Comparison of ENCODE assay signal across 35 cellular contexts in the genomic region with DNA sequence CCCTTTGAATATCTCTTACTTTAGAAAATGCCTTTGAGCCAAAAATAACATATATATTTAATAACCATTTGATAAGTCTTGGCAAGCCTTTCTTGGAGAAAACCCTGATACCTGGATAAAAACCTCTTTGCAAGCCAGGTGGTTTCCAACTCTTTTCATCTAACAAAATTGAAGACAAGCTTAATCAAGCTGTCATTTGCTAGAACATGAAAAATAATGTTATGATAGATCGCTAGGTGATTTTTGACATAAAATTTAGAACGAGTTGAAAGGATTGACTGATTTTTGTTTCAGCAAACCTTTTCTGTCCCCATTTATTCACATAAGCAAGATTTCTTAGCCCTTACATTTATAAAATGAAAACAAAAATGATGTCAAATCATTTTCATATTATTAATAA.
"Had no signal": no experiment of that assay in that cellular context is flagged by ENCODE, and none has a peak within 500 bp of the region (broad histone marks: within the 10 kb centered on the region; RNA-seq: fewer than 3 reads in every experiment).

No MANE protein-coding gene starts in this region.

- DNase-seq: Karpas-422, Kasumi-1, MG63, MM.1S, MV-4-11, NCI-H1048, NCI-H1092, NCI-H1092 treated with DMSO at 0.1 percent for 48 hours, NCI-H1105, NCI-H1105 treated with DMSO at 0.1 percent for 48 hours, NCI-H1417, NCI-H1417 treated with DMSO at 0.1 percent for 48 hours, NCI-H1436, NCI-H1436 treated with DMSO at 0.1 percent for 48 hours, NCI-H146, NCI-H1694, NCI-H1694 treated with DMSO at 0.1 percent for 48 hours, NCI-H187, NCI-H187 treated with DMSO at 0.1 percent for 48 hours, NCI-H1930, NCI-H2029, NCI-H2029 treated with DMSO at 0.1 percent for 48 hours, NCI-H2081, NCI-H2081 treated with DMSO at 0.1 percent for 48 hours, NCI-H2107, NCI-H2171, NCI-H2171 treated with DMSO at 0.1 percent for 48 hours, NCI-H2227 treated with DMSO at 0.1 percent for 48 hours, NCI-H226, NCI-H345, NCI-H446, NCI-H446 treated with DMSO at 0.1 percent for 48 hours, NCI-H510A, NCI-H510A treated with DMSO at 0.1 percent for 48 hours had no signal

- H3K9me3 ChIP-seq: MG63 had no signal

- H3K27me3 ChIP-seq: MG63 had no signal

- H3K27ac ChIP-seq: KMS-11 had no signal

- H3K4me3 ChIP-seq: MG63 had no signal

- H3K9ac ChIP-seq: KMS-11 had no signal

- H3K36me3 ChIP-seq: MG63 had no signal

- H3K4me2 ChIP-seq: KMS-11 had no signal
